In genomic region chr22:32389685-32390084, GRCh38 we compare ENCODE assay signal across 8 cellular contexts. TPM values are rescaled to one million over a fixed set of nuclear protein-coding genes. Genes with fewer than 3 reads are reported as not detected.
DNase-seq lines count a peak whose midpoint lies in the region.

No MANE protein-coding gene starts in this region.

- peaks cover 59% of the 10 kb centered on the region for H3K36me3 ChIP-seq in effector memory CD4-positive, alpha-beta T cell (ENCODE audit: control insufficient read depth, insufficient read depth, low read length)

- no peaks in the 10 kb centered on the region for H3K4me1 ChIP-seq in effector memory CD4-positive, alpha-beta T cell (ENCODE audit: control insufficient read depth, insufficient read depth, low read length, poor library complexity, severe bottlenecking)

- H3K27ac ChIP-seq in effector memory CD4-positive, alpha-beta T cell (ENCODE audit: insufficient read depth, low read length, poor library complexity, severe bottlenecking) = no peak overlapping the region

- DNase-seq in activated naive CD4-positive, alpha-beta T cell treated with Interleukin-2 at 50 U/mL for 16 hours = peak; percentile 8
- DNase-seq in activated naive CD4-positive, alpha-beta T cell treated with anti-CD3 and anti-CD28 coated beads, Interleukin-2, amount 50 U/mL, for 16 hours = no peak
- peak; percentile 30 for DNase-seq in NCI-H82 (lab: John Stamatoyannopoulos, UW)
- DNase-seq in dermis blood vessel endothelial cell = peak; percentile 56
- peak; percentile 42 for DNase-seq in stimulated activated CD8-positive, alpha-beta memory T cell treated with anti-CD3 and anti-CD28 coated beads, Interleukin-4, amount 100 ng/mL, for 48 hours
- DNase-seq in EL = no peak
- DNase-seq in NCI-H2227 (lab: John Stamatoyannopoulos, UW; ENCODE audit: unreplicated experiment) = no peak
- DNase-seq in effector memory CD4-positive, alpha-beta T cell = no peak

- no peaks in the 10 kb centered on the region for H3K9me3 ChIP-seq in effector memory CD4-positive, alpha-beta T cell (ENCODE audit: control insufficient read depth, low read length)

- H3K4me3 ChIP-seq in effector memory CD4-positive, alpha-beta T cell (ENCODE audit: insufficient read depth, low read depth, low read length, poor library complexity, severe bottlenecking) = no peak overlapping the region

- H3K27me3 ChIP-seq in effector memory CD4-positive, alpha-beta T cell (replicated peaks; ENCODE audit: control insufficient read depth, insufficient read depth, low read length, poor library complexity, severe bottlenecking) = no peaks in the 10 kb centered on the region

RNA-seq across cellular contexts. Expression of gene RTCB, which starts 22.4 kb away (rescaled TPM):
- 151 and 175 TPM in 2 replicates for total RNA-seq in dermis blood vessel endothelial cell

RNA-seq across cellular contexts. Expression of gene RFPL3, which starts 32.0 kb away (rescaled TPM):
- total RNA-seq in dermis blood vessel endothelial cell = not detected in 2 replicates

Comparison
In these comparisons a context has a peak if more than half of its experiments do, and no peak if none do; other contexts are left out.
1. DNase-seq: peak in activated naive CD4-positive, alpha-beta T cell treated with Interleukin-2 at 50 U/mL for 16 hours (single experiment), NCI-H82 (single experiment), dermis blood vessel endothelial cell (single experiment) and stimulated activated CD8-positive, alpha-beta memory T cell treated with anti-CD3 and anti-CD28 coated beads, Interleukin-4, amount 100 ng/mL, for 48 hours (single experiment); none in activated naive CD4-positive, alpha-beta T cell treated with anti-CD3 and anti-CD28 coated beads, Interleukin-2, amount 50 U/mL, for 16 hours (single experiment), EL (single experiment), NCI-H2227 (single experiment) and effector memory CD4-positive, alpha-beta T cell (0 of 3).